31 cellular contexts compared by ENCODE assay signal in genomic region chr16:9567674-9568073, GRCh38.
DNase-seq lines count a peak whose midpoint lies in the region; ATAC-seq, FAIRE-seq and TF ChIP-seq lines count a peak whose summit lies in the region.
"Had no signal": no experiment of that assay in that cellular context is flagged by ENCODE, and none has a peak within 500 bp of the region (broad histone marks: within the 10 kb centered on the region; RNA-seq: fewer than 3 reads in every experiment).

No MANE protein-coding gene starts in this region.

- intact Hi-C loops in pancreas (cut with DNase I) = no loop called here

- H3K27ac ChIP-seq in pancreas = no peak overlapping the region
- H3K27ac ChIP-seq: 22Rv1, C4-2B, gastroesophageal sphincter, KMS-11, PC-9, transverse colon had no signal

- WGBS in pancreas, 2 donors = 81 to 83% methylated on average over 7 of the region's 7 CpGs

- H3K36me3 ChIP-seq in pancreas = no peaks in the 10 kb centered on the region
- H3K36me3 ChIP-seq: gastroesophageal sphincter, transverse colon had no signal

- peak; percentile 6 for DNase-seq in NCI-H2029 (lab: John Stamatoyannopoulos, UW)
- DNase-seq in NCI-H2029 treated with DMSO at 0.1 percent for 48 hours (lab: John Stamatoyannopoulos, UW) = no peak
- peak; percentile 88 for DNase-seq in DMS79 treated with DMSO at 0.1 percent for 48 hours (lab: John Stamatoyannopoulos, UW)
- DNase-seq in NCI-H510A treated with DMSO at 0.1 percent for 48 hours (lab: John Stamatoyannopoulos, UW) = peak; percentile 73
- DNase-seq in islet precursor cell = peak; percentile 62
- DNase-seq in pancreas = no peak
- no peak for DNase-seq in germinal center (ENCODE audit: low spot score)
- DNase-seq: activated CD4-positive, CD25-positive, alpha-beta regulatory T cell; activated effector memory CD4-positive, alpha-beta T cell treated with Interleukin-2 at 50 U/mL for 16 hours; activated naive CD8-positive, alpha-beta T cell treated with anti-CD3 and anti-CD28 coated beads, Interleukin-2, amount 10 ng/mL, durations not matched to agents 7 days and 5 days; aorta; hippocampal formation; left colon; MM.1S; NCI-H1417 treated with DMSO at 0.1 percent for 48 hours; NCI-H2107; NCI-H446; PC-9; SK-N-SH; stimulated activated CD4-positive, alpha-beta T cell treated with anti-CD3 and anti-CD28 coated beads, Interleukin-15, amount 100 ng/mL, for 24 hours; transverse colon had no signal

- H3K9me3 ChIP-seq in pancreas = no peaks in the 10 kb centered on the region
- H3K9me3 ChIP-seq: gastroesophageal sphincter, SK-N-SH, transverse colon had no signal

- no peak for TF ChIP-seq CTCF in pancreas (IDR thresholded peaks at IDR 0.05)

- H3K27me3 ChIP-seq in pancreas = no peaks in the 10 kb centered on the region
- H3K27me3 ChIP-seq: gastroesophageal sphincter, transverse colon had no signal

- ATAC-seq in pancreas = no peak
- ATAC-seq in HG02571 (IDR thresholded peaks at IDR 0.05; ENCODE audit: unreplicated experiment) = no peak
- ATAC-seq: gastroesophageal sphincter; left colon; stimulated activated effector memory CD8-positive, alpha-beta T cell treated with anti-CD3 and anti-CD28 coated beads, Interleukin-12 subunit alpha, Interleukin-12 subunit beta, amount 100 ng/mL, for 72 hours had no signal

- no peak for FAIRE-seq in pancreas (lab: Jason Lieb, UNC)
- FAIRE-seq: bronchial epithelial cell, endothelial cell of umbilical vein, GM19239, H1 had no signal

- H3K4me1 ChIP-seq in pancreas = no peaks in the 10 kb centered on the region
- H3K4me1 ChIP-seq: gastroesophageal sphincter, transverse colon had no signal

- no peak overlapping the region for H3K4me3 ChIP-seq in pancreas
- H3K4me3 ChIP-seq: gastroesophageal sphincter, PC-9, transverse colon had no signal

Comparison
In these comparisons a context has a peak if more than half of its experiments do, and no peak if none do; other contexts are left out.
1. DNase-seq: peak in NCI-H2029 (single experiment), DMS79 treated with DMSO at 0.1 percent for 48 hours (single experiment), NCI-H510A treated with DMSO at 0.1 percent for 48 hours (single experiment) and islet precursor cell (single experiment); none in NCI-H2029 treated with DMSO at 0.1 percent for 48 hours (single experiment), pancreas (0 of 6) and germinal center (single experiment).